ENCODE assay signal across 21 cellular contexts in the genomic region with DNA sequence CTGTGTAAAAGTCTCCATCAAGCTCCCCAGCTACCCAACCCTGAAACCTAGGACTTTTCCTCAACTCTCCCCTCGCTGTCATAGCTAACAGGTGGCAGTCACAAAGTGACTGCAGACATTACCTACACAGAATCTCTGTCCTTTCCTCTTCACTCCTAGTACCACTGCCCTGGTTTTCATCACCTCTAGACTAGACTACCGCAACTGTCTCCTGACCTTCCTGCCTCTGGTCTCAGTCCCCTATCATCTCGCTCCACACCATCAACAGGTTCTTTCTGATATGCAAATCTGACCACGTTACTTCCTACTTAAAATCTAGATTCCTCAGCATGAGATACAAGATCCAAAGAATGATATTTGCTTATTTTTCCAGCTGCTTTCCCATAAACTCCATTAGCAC.
"Had no signal": no experiment of that assay in that cellular context is flagged by ENCODE, and none has a peak within 500 bp of the region (broad histone marks: within the 10 kb centered on the region; RNA-seq: fewer than 3 reads in every experiment).

No MANE protein-coding gene starts in this region.

- H3K9me3 ChIP-seq: esophagus muscularis mucosa, gastroesophageal sphincter, heart left ventricle, left lung, lower lobe of right lung had no signal

- H3K27me3 Mint-ChIP-seq: naive thymus-derived CD4-positive, alpha-beta T cell had no signal

- H3K27ac ChIP-seq: coronary artery, dorsolateral prefrontal cortex, esophagus muscularis mucosa, foreskin keratinocyte, gastroesophageal sphincter, heart left ventricle, left lung, lower lobe of right lung had no signal

- H3K4me3 ChIP-seq: coronary artery, dorsolateral prefrontal cortex, esophagus muscularis mucosa, gastroesophageal sphincter, heart left ventricle, left lung, lower lobe of right lung had no signal

- H3K4me1 Mint-ChIP-seq: naive thymus-derived CD4-positive, alpha-beta T cell had no signal

- ATAC-seq: foreskin keratinocyte; gastroesophageal sphincter; heart left ventricle; left cardiac atrium; left lung; left ventricle myocardium superior; lower lobe of right lung; naive thymus-derived CD4-positive, alpha-beta T cell had no signal

- DNase-seq: dermis blood vessel endothelial cell; dorsolateral prefrontal cortex; effector CD4-positive, alpha-beta T cell; effector memory CD4-positive, alpha-beta T cell; foreskin keratinocyte; heart left ventricle; hippocampal formation; left cardiac atrium; left lung; left ventricle myocardium superior; lower lobe of right lung; mesenchymal stem cell; midbrain; naive thymus-derived CD4-positive, alpha-beta T cell had no signal

- H3K4me1 ChIP-seq: esophagus muscularis mucosa, foreskin keratinocyte, gastroesophageal sphincter, heart left ventricle, left lung, lower lobe of right lung had no signal

- H3K4me3 Mint-ChIP-seq: naive thymus-derived CD4-positive, alpha-beta T cell had no signal

- H3K36me3 ChIP-seq: gastroesophageal sphincter, left lung, lower lobe of right lung had no signal

- H3K27me3 ChIP-seq: dorsolateral prefrontal cortex, esophagus muscularis mucosa, foreskin keratinocyte, gastroesophageal sphincter, heart left ventricle, left lung had no signal

- H3K27ac Mint-ChIP-seq: naive thymus-derived CD4-positive, alpha-beta T cell had no signal

- FAIRE-seq: endothelial cell of umbilical vein, frontal cortex, islet of Langerhans, keratinocyte had no signal
